26 cellular contexts compared by ENCODE assay signal in genomic region chr2:25758348-25758747, GRCh38.
"Had no signal": no experiment of that assay in that cellular context is flagged by ENCODE, and none has a peak within 500 bp of the region (broad histone marks: within the 10 kb centered on the region; RNA-seq: fewer than 3 reads in every experiment).

No MANE protein-coding gene starts in this region.

- H3K4me3 ChIP-seq: adrenal gland, MG63 had no signal

- H3K9ac ChIP-seq: SK-N-SH had no signal

- H3K4me2 ChIP-seq: SK-N-SH had no signal

- H3K9me2 ChIP-seq: SK-N-SH had no signal

- H3K27me3 ChIP-seq: adrenal gland, MG63 had no signal

- H3K4me1 ChIP-seq: adrenal gland had no signal

- H3K9me3 ChIP-seq: adrenal gland, MG63, SK-N-SH had no signal

- H3K27ac ChIP-seq: adrenal gland, WERI-Rb-1 had no signal

- ATAC-seq: activated CD4-positive, alpha-beta T cell treated with anti-CD3 and anti-CD28 coated beads for 36 hours; Panc1; Right ventricle myocardium inferior had no signal

- DNase-seq: activated CD4-positive, alpha-beta memory T cell treated with anti-CD3 and anti-CD28 coated beads, Interleukin-2, amount 10 ng/mL, durations not matched to agents 7 days and 5 days; activated CD4-positive, alpha-beta T cell treated with anti-CD3 and anti-CD28 coated beads for 36 hours; activated CD4-positive, alpha-beta T cell treated with anti-CD3 and anti-CD28 coated beads, Interleukin-2, amount 50 U/mL, for 1 hour; activated naive CD4-positive, alpha-beta T cell treated with anti-CD3 and anti-CD28 coated beads, Interleukin-2, amount 50 U/mL, for 16 hours; activated naive CD8-positive, alpha-beta T cell treated with anti-CD3 and anti-CD28 coated beads, Interleukin-2, amount 10 ng/mL, durations not matched to agents 7 days and 5 days; activated T-cell treated with anti-CD3 and anti-CD28 coated beads for 4 hours; adrenal gland; anterior cingulate cortex; caudate nucleus; MV-4-11; NCI-H1092 treated with DMSO at 0.1 percent for 48 hours; NCI-H1417 treated with DMSO at 0.1 percent for 48 hours; NCI-H1694; NCI-H2029; NCI-H2107; NCI-H345; NCI-H510A; NCI-H526 treated with DMSO at 0.1 percent for 48 hours; NCI-H82; RPMI8226; SK-N-SH; T-helper 1 cell; WERI-Rb-1 had no signal
